19 cellular contexts compared by ENCODE assay signal in genomic region chr12:117012189-117012805, GRCh38.
DNase-seq lines count a peak whose midpoint lies in the region; ATAC-seq and TF ChIP-seq lines count a peak whose summit lies in the region.
"Had no signal": no experiment of that assay in that cellular context is flagged by ENCODE, and none has a peak within 500 bp of the region (broad histone marks: within the 10 kb centered on the region; RNA-seq: fewer than 3 reads in every experiment).

No MANE protein-coding gene starts in this region.

- peak overlapping the region; percentile 74 for H3K27ac Mint-ChIP-seq in HFFc6
- no peak overlapping the region for H3K27ac Mint-ChIP-seq in activated T-helper 2 cell treated with anti-CD3 and anti-CD28 coated beads, Interferon-gamma antibody, Interleukin-2, Interleukin-4, amounts not matched to agents 10 μg/mL and 5 μg/mL and 100 μg/mL, durations not matched to agents 14 hours and 24 hours and 36 hours

- H3K36me3 Mint-ChIP-seq in HFFc6 (ENCODE audit: low read depth), result peaks cover 65% of the 10 kb centered on the region
- H3K36me3 Mint-ChIP-seq in activated T-helper 2 cell treated with anti-CD3 and anti-CD28 coated beads, Interferon-gamma antibody, Interleukin-2, Interleukin-4, amounts not matched to agents 10 μg/mL and 5 μg/mL and 100 μg/mL, durations not matched to agents 14 hours and 24 hours and 36 hours (ENCODE audit: low read depth), result peaks cover 18% of the 10 kb centered on the region

- H3K9me3 ChIP-seq in adipocyte (ENCODE audit: control insufficient read depth, low read length) (peaks cover 21% of the 10 kb centered on the region), iPS-20b (ENCODE audit: insufficient read depth, low read depth, low read length) (no peaks in the 10 kb centered on the region)
- H3K9me3 ChIP-seq: prostate gland, SJCRH30 had no signal

- peaks cover 2% of the 10 kb centered on the region; the same call in 1 of the 2 replicates for H3K27me3 Mint-ChIP-seq in HFFc6 (ENCODE audit: insufficient read depth)
- no peaks in the 10 kb centered on the region for H3K27me3 Mint-ChIP-seq in activated T-helper 2 cell treated with anti-CD3 and anti-CD28 coated beads, Interferon-gamma antibody, Interleukin-2, Interleukin-4, amounts not matched to agents 10 μg/mL and 5 μg/mL and 100 μg/mL, durations not matched to agents 14 hours and 24 hours and 36 hours (ENCODE audit: low read depth)
- H3K27me3 Mint-ChIP-seq: brain; effector memory CD8-positive, alpha-beta T cell had no signal

- ATAC-seq in HG03469 (IDR thresholded peaks at IDR 0.05; ENCODE audit: unreplicated experiment), result no peak
- ATAC-seq: effector memory CD8-positive, alpha-beta T cell had no signal

- DNase-seq in AG10803 (ENCODE audit: low read depth), result peak; percentile 66
- DNase-seq in HFFc6, result peak; percentile 76
- peak; percentile 54 for DNase-seq in adipocyte (ENCODE audit: low read depth)
- no peak for DNase-seq in NCI-H128 (lab: John Stamatoyannopoulos, UW; ENCODE audit: unreplicated experiment)
- no peak for DNase-seq in activated T-helper 2 cell treated with anti-CD3 and anti-CD28 coated beads, Interferon-gamma antibody, Interleukin-2, Interleukin-4, amounts not matched to agents 10 μg/mL and 5 μg/mL and 100 μg/mL, durations not matched to agents 14 hours and 24 hours and 36 hours (ENCODE audit: low spot score)
- no peak for DNase-seq in stimulated activated CD4-positive, alpha-beta T cell treated with anti-CD3 and anti-CD28 coated beads, Interleukin-12 subunit alpha, Interleukin-12 subunit beta, amount 100 ng/mL, for 4 hours
- DNase-seq: C1 segment of cervical spinal cord; DMS79 treated with DMSO at 0.1 percent for 48 hours; effector memory CD8-positive, alpha-beta T cell; kidney glomerular epithelial cell; NCI-H1930; NCI-H69; SJCRH30; stimulated activated CD4-positive, alpha-beta T cell treated with anti-CD3 and anti-CD28 coated beads, Interleukin-1b, Interleukin-23, amount 100 ng/mL, for 48 hours had no signal

- peaks cover 32% of the 10 kb centered on the region for H3K4me1 Mint-ChIP-seq in HFFc6 (ENCODE audit: low read depth)
- peaks cover 5% of the 10 kb centered on the region for H3K4me1 Mint-ChIP-seq in activated T-helper 2 cell treated with anti-CD3 and anti-CD28 coated beads, Interferon-gamma antibody, Interleukin-2, Interleukin-4, amounts not matched to agents 10 μg/mL and 5 μg/mL and 100 μg/mL, durations not matched to agents 14 hours and 24 hours and 36 hours (ENCODE audit: low read depth)

- H3K27me3 ChIP-seq in adipocyte (replicated peaks; ENCODE audit: control insufficient read depth, insufficient read depth, low read length), result no peaks in the 10 kb centered on the region
- no peaks in the 10 kb centered on the region for H3K27me3 ChIP-seq in iPS-20b (ENCODE audit: insufficient read depth, low read length)
- H3K27me3 ChIP-seq: SJCRH30 had no signal

- H3K9ac ChIP-seq in adipocyte (ENCODE audit: low read length) (peak overlapping the region; percentile 49), iPS-20b (ENCODE audit: low read depth, low read length) (peak overlapping the region; percentile 2)
- H3K9ac ChIP-seq: KMS-11 had no signal

- no peak overlapping the region for H3K4me3 ChIP-seq in AG10803 (ENCODE audit: low read length)
- peak overlapping the region; percentile 62 for H3K4me3 ChIP-seq in adipocyte (ENCODE audit: low read length)
- no peak overlapping the region; the same call in 1 of the 2 replicates for H3K4me3 ChIP-seq in iPS-20b (ENCODE audit: low read length)
- H3K4me3 ChIP-seq: prostate gland, SJCRH30 had no signal

- no peak overlapping the region for H3K27ac ChIP-seq in iPS-20b (ENCODE audit: low read length)
- H3K27ac ChIP-seq: KMS-11, prostate gland, SJCRH30 had no signal

- no peak for TF ChIP-seq CTCF in AG10803 (conservative IDR thresholded peaks at IDR 0.05; ENCODE audit: low read length)
- TF ChIP-seq CTCF in HFFc6 (IDR thresholded peaks at IDR 0.05), result no peak; the same call in 1 of the 2 replicates

- H3K4me1 ChIP-seq in adipocyte (ENCODE audit: control insufficient read depth, insufficient read depth, low read length), result peaks cover 32% of the 10 kb centered on the region
- H3K4me1 ChIP-seq in iPS-20b (ENCODE audit: insufficient read depth, low read length), result peaks cover 39% of the 10 kb centered on the region; the same call in 1 of the 2 replicates
- H3K4me1 ChIP-seq: prostate gland, SJCRH30 had no signal

- peak overlapping the region; percentile 13 for H3K4me3 Mint-ChIP-seq in HFFc6
- H3K4me3 Mint-ChIP-seq in activated T-helper 2 cell treated with anti-CD3 and anti-CD28 coated beads, Interferon-gamma antibody, Interleukin-2, Interleukin-4, amounts not matched to agents 10 μg/mL and 5 μg/mL and 100 μg/mL, durations not matched to agents 14 hours and 24 hours and 36 hours (ENCODE audit: low read depth), result no peak overlapping the region
- H3K4me3 Mint-ChIP-seq: brain; effector memory CD8-positive, alpha-beta T cell had no signal

- H3K9me3 Mint-ChIP-seq in HFFc6, result peaks cover 30% of the 10 kb centered on the region
- peaks cover 21% of the 10 kb centered on the region for H3K9me3 Mint-ChIP-seq in activated T-helper 2 cell treated with anti-CD3 and anti-CD28 coated beads, Interferon-gamma antibody, Interleukin-2, Interleukin-4, amounts not matched to agents 10 μg/mL and 5 μg/mL and 100 μg/mL, durations not matched to agents 14 hours and 24 hours and 36 hours

- intact Hi-C loops in activated T-helper 2 cell treated with anti-CD3 and anti-CD28 coated beads, Interferon-gamma antibody, Interleukin-2, Interleukin-4, amounts not matched to agents 10 μg/mL and 5 μg/mL and 100 μg/mL, durations not matched to agents 14 hours and 24 hours and 36 hours (cut with micrococcal nuclease), result no loop called here

- H3K36me3 ChIP-seq in adipocyte (ENCODE audit: control insufficient read depth, insufficient read depth, low read length, severe bottlenecking) (peaks cover 39% of the 10 kb centered on the region), iPS-20b (ENCODE audit: insufficient read depth, low read depth, low read length) (peaks cover 10% of the 10 kb centered on the region)
- H3K36me3 ChIP-seq: prostate gland had no signal

Comparison
In these comparisons a context has a peak if more than half of its experiments do, and no peak if none do; other contexts are left out.
1. DNase-seq: peak in AG10803 (single experiment), HFFc6 (single experiment) and adipocyte (single experiment); none in NCI-H128 (single experiment), activated T-helper 2 cell treated with anti-CD3 and anti-CD28 coated beads, Interferon-gamma antibody, Interleukin-2, Interleukin-4, amounts not matched to agents 10 μg/mL and 5 μg/mL and 100 μg/mL, durations not matched to agents 14 hours and 24 hours and 36 hours (single experiment) and stimulated activated CD4-positive, alpha-beta T cell treated with anti-CD3 and anti-CD28 coated beads, Interleukin-12 subunit alpha, Interleukin-12 subunit beta, amount 100 ng/mL, for 4 hours (single experiment).